Comparison of ENCODE assay signal across 20 cellular contexts in the genomic region with DNA sequence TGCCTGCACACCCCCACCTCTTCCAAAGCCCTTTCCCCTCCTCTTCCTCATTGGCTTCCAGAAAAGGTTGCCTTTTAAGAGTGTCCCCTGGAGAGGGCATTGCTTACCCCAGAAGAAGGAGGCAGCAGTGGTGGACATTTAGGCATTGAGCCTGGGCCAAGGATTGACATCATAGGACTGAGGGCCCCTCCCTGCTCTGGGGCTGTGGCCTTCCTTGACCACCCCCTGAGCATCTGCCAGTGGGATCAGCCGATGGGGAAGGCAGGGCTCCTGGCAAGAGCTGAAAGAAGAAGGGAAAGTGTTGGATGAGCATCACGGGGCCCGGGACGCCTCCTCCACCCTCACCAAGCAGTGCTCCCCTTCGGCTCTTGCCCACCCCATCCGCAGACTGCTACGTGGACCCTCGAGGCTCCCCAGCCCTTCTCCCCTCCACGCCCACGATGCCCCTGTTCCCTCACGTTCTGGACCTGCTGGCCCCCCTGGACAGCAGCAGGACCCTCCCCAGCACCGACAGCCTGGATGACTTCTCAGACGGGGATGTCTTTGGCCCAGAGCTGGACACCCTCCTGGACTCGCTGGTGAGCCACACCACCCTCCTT. TPM values are rescaled to one million over a fixed set of nuclear protein-coding genes. Genes with fewer than 3 reads are reported as not detected.
DNase-seq lines count a peak whose midpoint lies in the region; ATAC-seq lines count a peak whose summit lies in the region.
"Had no signal": no experiment of that assay in that cellular context is flagged by ENCODE, and none has a peak within 500 bp of the region (broad histone marks: within the 10 kb centered on the region; RNA-seq: fewer than 3 reads in every experiment).

No MANE protein-coding gene starts in this region.

- H3K27me3 Mint-ChIP-seq in activated CD4-positive, alpha-beta T cell treated with anti-CD3 and anti-CD28 coated beads, Interleukin-2, amount 10 ng/mL, durations not matched to agents 7 days and 5 days: no peaks in the 10 kb centered on the region
- H3K27me3 Mint-ChIP-seq in activated CD4-positive, alpha-beta T cell treated with anti-CD3 and anti-CD28 coated beads for 36 hours: no peaks in the 10 kb centered on the region
- no peaks in the 10 kb centered on the region for H3K27me3 Mint-ChIP-seq in activated T-helper 17 cell treated with anti-CD3 and anti-CD28 coated beads, Interleukin-2, amount 50 U/mL, for 72 hours
- H3K27me3 Mint-ChIP-seq: IgD-negative memory B cell had no signal

- H3K4me3 Mint-ChIP-seq in activated CD4-positive, alpha-beta T cell treated with anti-CD3 and anti-CD28 coated beads, Interleukin-2, amount 10 ng/mL, durations not matched to agents 7 days and 5 days: no peak overlapping the region
- no peak overlapping the region for H3K4me3 Mint-ChIP-seq in activated CD4-positive, alpha-beta T cell treated with anti-CD3 and anti-CD28 coated beads for 36 hours
- no peak overlapping the region for H3K4me3 Mint-ChIP-seq in activated T-helper 17 cell treated with anti-CD3 and anti-CD28 coated beads, Interleukin-2, amount 50 U/mL, for 72 hours
- no peak overlapping the region for H3K4me3 Mint-ChIP-seq in stimulated activated effector memory CD8-positive, alpha-beta T cell treated with anti-CD3 and anti-CD28 coated beads, Interleukin-12 subunit alpha, Interleukin-12 subunit beta, amount 100 ng/mL, for 72 hours
- H3K4me3 Mint-ChIP-seq: GM23338, IgD-negative memory B cell had no signal

- peak overlapping the region; percentile 60 for H3K27ac Mint-ChIP-seq in activated CD4-positive, alpha-beta T cell treated with anti-CD3 and anti-CD28 coated beads, Interleukin-2, amount 10 ng/mL, durations not matched to agents 7 days and 5 days
- no peak overlapping the region for H3K27ac Mint-ChIP-seq in activated CD4-positive, alpha-beta T cell treated with anti-CD3 and anti-CD28 coated beads for 36 hours
- H3K27ac Mint-ChIP-seq in activated T-helper 17 cell treated with anti-CD3 and anti-CD28 coated beads, Interleukin-2, amount 50 U/mL, for 72 hours: peak overlapping the region; percentile 22
- H3K27ac Mint-ChIP-seq in stimulated activated effector memory CD8-positive, alpha-beta T cell treated with anti-CD3 and anti-CD28 coated beads, Interleukin-12 subunit alpha, Interleukin-12 subunit beta, amount 100 ng/mL, for 72 hours: peak overlapping the region; percentile 50
- H3K27ac Mint-ChIP-seq: GM23338 had no signal

- H3K9me3 Mint-ChIP-seq in activated CD4-positive, alpha-beta T cell treated with anti-CD3 and anti-CD28 coated beads, Interleukin-2, amount 10 ng/mL, durations not matched to agents 7 days and 5 days: no peaks in the 10 kb centered on the region
- no peaks in the 10 kb centered on the region for H3K9me3 Mint-ChIP-seq in activated CD4-positive, alpha-beta T cell treated with anti-CD3 and anti-CD28 coated beads for 36 hours (ENCODE audit: low read depth)
- no peaks in the 10 kb centered on the region for H3K9me3 Mint-ChIP-seq in activated T-helper 17 cell treated with anti-CD3 and anti-CD28 coated beads, Interleukin-2, amount 50 U/mL, for 72 hours
- no peaks in the 10 kb centered on the region for H3K9me3 Mint-ChIP-seq in stimulated activated effector memory CD8-positive, alpha-beta T cell treated with anti-CD3 and anti-CD28 coated beads, Interleukin-12 subunit alpha, Interleukin-12 subunit beta, amount 100 ng/mL, for 72 hours
- H3K9me3 Mint-ChIP-seq: GM23338, IgD-negative memory B cell had no signal

- intact Hi-C loops in activated CD4-positive, alpha-beta T cell treated with anti-CD3 and anti-CD28 coated beads for 36 hours (cut with DNase I, micrococcal nuclease): no loop called here

- ATAC-seq in activated CD4-positive, alpha-beta T cell treated with anti-CD3 and anti-CD28 coated beads for 36 hours: no peak
- no peak for ATAC-seq in activated T-helper 17 cell treated with anti-CD3 and anti-CD28 coated beads, Interleukin-2, amount 50 U/mL, for 72 hours (replicated peaks)
- ATAC-seq in stimulated activated effector memory CD8-positive, alpha-beta T cell treated with anti-CD3 and anti-CD28 coated beads, Interleukin-12 subunit alpha, Interleukin-12 subunit beta, amount 100 ng/mL, for 72 hours: no peak
- no peak for ATAC-seq in GM19452 (IDR thresholded peaks at IDR 0.05; ENCODE audit: unreplicated experiment)
- ATAC-seq: GM12878, GM23338, HCT116, Right ventricle myocardium inferior had no signal

- POLR2A ChIA-PET in activated CD4-positive, alpha-beta T cell treated with anti-CD3 and anti-CD28 coated beads, Interleukin-2, amount 10 ng/mL, durations not matched to agents 7 days and 5 days (lab: Charles Lee): no interaction called here
- POLR2A ChIA-PET in activated CD4-positive, alpha-beta T cell treated with anti-CD3 and anti-CD28 coated beads for 36 hours (lab: Charles Lee): no interaction called here

- H3K36me3 Mint-ChIP-seq in activated CD4-positive, alpha-beta T cell treated with anti-CD3 and anti-CD28 coated beads, Interleukin-2, amount 10 ng/mL, durations not matched to agents 7 days and 5 days (ENCODE audit: low read depth): peaks cover 15% of the 10 kb centered on the region
- H3K36me3 Mint-ChIP-seq in activated CD4-positive, alpha-beta T cell treated with anti-CD3 and anti-CD28 coated beads for 36 hours (ENCODE audit: low read depth): peaks cover 8% of the 10 kb centered on the region
- peaks cover 46% of the 10 kb centered on the region for H3K36me3 Mint-ChIP-seq in activated T-helper 17 cell treated with anti-CD3 and anti-CD28 coated beads, Interleukin-2, amount 50 U/mL, for 72 hours (ENCODE audit: low read depth)
- peaks cover 36% of the 10 kb centered on the region for H3K36me3 Mint-ChIP-seq in stimulated activated effector memory CD8-positive, alpha-beta T cell treated with anti-CD3 and anti-CD28 coated beads, Interleukin-12 subunit alpha, Interleukin-12 subunit beta, amount 100 ng/mL, for 72 hours

- CTCF ChIA-PET in activated CD4-positive, alpha-beta T cell treated with anti-CD3 and anti-CD28 coated beads, Interleukin-2, amount 10 ng/mL, durations not matched to agents 7 days and 5 days (lab: Charles Lee): interaction anchor here (0.6 kb wide), 1 partner anchor 146 kb away, joined by 3 read pairs; no protein-coding TSS in a partner anchor
- CTCF ChIA-PET in activated CD4-positive, alpha-beta T cell treated with anti-CD3 and anti-CD28 coated beads for 36 hours (lab: Charles Lee): interaction anchor here (0.6 kb wide), 1 partner anchor 992 kb away, joined by 4 read pairs; no protein-coding TSS in a partner anchor

- DNase-seq in activated CD4-positive, alpha-beta T cell treated with anti-CD3 and anti-CD28 coated beads, Interleukin-2, amount 10 ng/mL, durations not matched to agents 7 days and 5 days: no peak
- no peak for DNase-seq in activated CD4-positive, alpha-beta T cell treated with anti-CD3 and anti-CD28 coated beads for 36 hours
- DNase-seq in fibroblast of peridontal ligament (ENCODE audit: extremely low read depth): peak; percentile 5
- no peak for DNase-seq in stimulated activated effector memory CD8-positive, alpha-beta T cell treated with anti-CD3 and anti-CD28 coated beads, Interleukin-12 subunit alpha, Interleukin-12 subunit beta, amount 100 ng/mL, for 72 hours (ENCODE audit: low spot score in 2 of 2)
- DNase-seq in CD1c-positive myeloid dendritic cell (ENCODE audit: extremely low spot score): no peak
- no peak for DNase-seq in GDM1 (lab: John Stamatoyannopoulos, UW)
- DNase-seq: 8988T, DMS79, NCI-H1105, NCI-H2029 treated with DMSO at 0.1 percent for 48 hours, NCI-H226, NCI-H524, Peyer's patch had no signal

- H3K4me1 Mint-ChIP-seq in activated CD4-positive, alpha-beta T cell treated with anti-CD3 and anti-CD28 coated beads, Interleukin-2, amount 10 ng/mL, durations not matched to agents 7 days and 5 days: peaks cover 11% of the 10 kb centered on the region
- peaks cover 8% of the 10 kb centered on the region for H3K4me1 Mint-ChIP-seq in activated CD4-positive, alpha-beta T cell treated with anti-CD3 and anti-CD28 coated beads for 36 hours
- no peaks in the 10 kb centered on the region for H3K4me1 Mint-ChIP-seq in activated T-helper 17 cell treated with anti-CD3 and anti-CD28 coated beads, Interleukin-2, amount 50 U/mL, for 72 hours
- H3K4me1 Mint-ChIP-seq in stimulated activated effector memory CD8-positive, alpha-beta T cell treated with anti-CD3 and anti-CD28 coated beads, Interleukin-12 subunit alpha, Interleukin-12 subunit beta, amount 100 ng/mL, for 72 hours: no peaks in the 10 kb centered on the region

RNA-seq across cellular contexts. Expression of a gene that starts 37.4 kb away (rescaled TPM):
- total RNA-seq in activated CD4-positive, alpha-beta T cell treated with anti-CD3 and anti-CD28 coated beads, Interleukin-2, amount 10 ng/mL, durations not matched to agents 7 days and 5 days: 10 to 100 TPM; 48.9 to 49.3 TPM
- total RNA-seq in activated CD4-positive, alpha-beta T cell treated with anti-CD3 and anti-CD28 coated beads for 36 hours: 10 to 100 TPM; 41.7 to 43.4 TPM
- total RNA-seq in activated T-helper 17 cell treated with anti-CD3 and anti-CD28 coated beads, Interleukin-2, amount 50 U/mL, for 72 hours: 10 to 100 TPM; 28.3 to 48.6 TPM

RNA-seq across cellular contexts. Expression of a gene that starts 43.0 kb away (rescaled TPM):
- 1 to 10 TPM; 3.4 to 4.7 TPM for total RNA-seq in activated CD4-positive, alpha-beta T cell treated with anti-CD3 and anti-CD28 coated beads, Interleukin-2, amount 10 ng/mL, durations not matched to agents 7 days and 5 days
- 1 to 10 TPM; 1.7 to 2.2 TPM for total RNA-seq in activated CD4-positive, alpha-beta T cell treated with anti-CD3 and anti-CD28 coated beads for 36 hours
- total RNA-seq in activated T-helper 17 cell treated with anti-CD3 and anti-CD28 coated beads, Interleukin-2, amount 50 U/mL, for 72 hours: 1 to 10 TPM; 2.4 to 4.0 TPM

RNA-seq across cellular contexts. Expression of a gene that starts 52.7 kb away (rescaled TPM):
- 100 to 1,000 TPM; 113 to 117 TPM for total RNA-seq in activated CD4-positive, alpha-beta T cell treated with anti-CD3 and anti-CD28 coated beads, Interleukin-2, amount 10 ng/mL, durations not matched to agents 7 days and 5 days
- total RNA-seq in activated CD4-positive, alpha-beta T cell treated with anti-CD3 and anti-CD28 coated beads for 36 hours: 100 to 1,000 TPM; 140 to 157 TPM
- 100 to 1,000 TPM in 1 of 2 donors, 10 to 100 TPM in 1; 81.6 to 166 TPM for total RNA-seq in activated T-helper 17 cell treated with anti-CD3 and anti-CD28 coated beads, Interleukin-2, amount 50 U/mL, for 72 hours
